14 cellular contexts compared by ENCODE assay signal in the genomic region with DNA sequence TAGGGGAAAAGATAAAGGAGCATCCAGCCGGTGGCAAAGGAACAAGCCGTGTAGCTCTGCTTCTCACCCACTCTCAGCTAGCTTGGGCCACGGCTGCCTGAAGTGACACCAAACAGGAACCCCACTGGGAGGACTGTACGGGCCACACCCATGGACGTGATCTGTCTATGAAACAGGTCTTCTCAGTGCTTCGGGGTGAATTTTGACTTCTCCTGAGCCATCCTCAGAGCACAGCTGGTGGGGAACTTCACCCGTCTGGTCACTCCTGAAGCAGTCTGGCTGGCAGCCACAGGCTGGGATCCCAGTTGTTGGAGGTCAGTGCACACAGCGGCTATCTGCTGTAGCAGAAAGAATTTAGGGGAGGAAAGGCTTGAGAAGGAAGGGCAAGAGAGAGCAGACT.
DNase-seq lines count a peak whose midpoint lies in the region; ATAC-seq, FAIRE-seq and TF ChIP-seq lines count a peak whose summit lies in the region.
"Had no signal": no experiment of that assay in that cellular context is flagged by ENCODE, and none has a peak within 500 bp of the region (broad histone marks: within the 10 kb centered on the region; RNA-seq: fewer than 3 reads in every experiment).

No MANE protein-coding gene starts in this region.

- H3K4me3 Mint-ChIP-seq in activated naive CD4-positive, alpha-beta T cell treated with anti-CD3 and anti-CD28 coated beads, Interleukin-2, amount 10 ng/mL, durations not matched to agents 7 days and 5 days = no peak overlapping the region
- peak overlapping the region; percentile 21 for H3K4me3 Mint-ChIP-seq in astrocyte (ENCODE audit: unreplicated experiment)
- H3K4me3 Mint-ChIP-seq: activated CD8-positive, alpha-beta memory T cell treated with anti-CD3 and anti-CD28 coated beads, Interleukin-2, amount 10 ng/mL, durations not matched to agents 7 days and 5 days; effector memory CD8-positive, alpha-beta T cell had no signal

- H3K27ac Mint-ChIP-seq in activated naive CD4-positive, alpha-beta T cell treated with anti-CD3 and anti-CD28 coated beads, Interleukin-2, amount 10 ng/mL, durations not matched to agents 7 days and 5 days = peak overlapping the region; percentile 60
- H3K27ac Mint-ChIP-seq in activated naive CD4-positive, alpha-beta T cell treated with anti-CD3 and anti-CD28 coated beads, Interleukin-2, amount 50 U/mL, for 72 hours = no peak overlapping the region
- H3K27ac Mint-ChIP-seq in astrocyte (ENCODE audit: unreplicated experiment) = peak overlapping the region; percentile 99
- H3K27ac Mint-ChIP-seq: activated CD8-positive, alpha-beta memory T cell treated with anti-CD3 and anti-CD28 coated beads, Interleukin-2, amount 10 ng/mL, durations not matched to agents 7 days and 5 days had no signal

- peak overlapping the region; percentile 79 for H3K4me2 ChIP-seq in astrocyte (ENCODE audit: low read length)

- H3K27me3 Mint-ChIP-seq in activated naive CD4-positive, alpha-beta T cell treated with anti-CD3 and anti-CD28 coated beads, Interleukin-2, amount 10 ng/mL, durations not matched to agents 7 days and 5 days = no peaks in the 10 kb centered on the region
- H3K27me3 Mint-ChIP-seq in astrocyte (ENCODE audit: low read depth, unreplicated experiment) = no peaks in the 10 kb centered on the region
- H3K27me3 Mint-ChIP-seq: effector memory CD8-positive, alpha-beta T cell had no signal

- peaks cover 3% of the 10 kb centered on the region for H3K27me3 ChIP-seq in astrocyte (ENCODE audit: insufficient read depth, low read length)
- no peaks in the 10 kb centered on the region for H3K27me3 ChIP-seq in lower lobe of right lung (ENCODE audit: low read depth)
- no peaks in the 10 kb centered on the region for H3K27me3 ChIP-seq in thyroid gland
- peaks cover 21% of the 10 kb centered on the region for H3K27me3 ChIP-seq in foreskin keratinocyte
- H3K27me3 ChIP-seq: left lung had no signal

- H3K4me3 ChIP-seq in astrocyte (ENCODE audit: insufficient read depth, low read depth, low read length) (no peak overlapping the region), lower lobe of right lung (no peak overlapping the region), thyroid gland (replicated peaks in 1 of 3) (no peak overlapping the region)
- H3K4me3 ChIP-seq: left lung had no signal

- CTCF ChIA-PET in activated naive CD4-positive, alpha-beta T cell treated with anti-CD3 and anti-CD28 coated beads, Interleukin-2, amount 10 ng/mL, durations not matched to agents 7 days and 5 days (lab: Charles Lee) = interaction anchor here (0.9 to 1.5 kb wide), 3 partner anchors 31 to 286 kb away, joined by 3 to 5 read pairs (median 4); no protein-coding TSS in a partner anchor

- H4K20me1 ChIP-seq in astrocyte (ENCODE audit: insufficient read depth, low read length) = no peaks in the 10 kb centered on the region

- ATAC-seq in activated naive CD4-positive, alpha-beta T cell treated with anti-CD3 and anti-CD28 coated beads, Interleukin-2, amount 50 U/mL, for 72 hours = no peak
- ATAC-seq in lower lobe of right lung = peak; percentile 20 to 29
- no peak for ATAC-seq in GM21737 (IDR thresholded peaks at IDR 0.05; ENCODE audit: unreplicated experiment)
- no peak for ATAC-seq in foreskin keratinocyte
- ATAC-seq: effector memory CD8-positive, alpha-beta T cell had no signal

- H3K9me3 ChIP-seq in astrocyte (ENCODE audit: insufficient read depth, low read depth, low read length) = peaks cover 12% of the 10 kb centered on the region
- no peaks in the 10 kb centered on the region for H3K9me3 ChIP-seq in lower lobe of right lung
- no peaks in the 10 kb centered on the region for H3K9me3 ChIP-seq in thyroid gland
- H3K9me3 ChIP-seq: left lung had no signal

- no peak for FAIRE-seq in astrocyte (lab: Jason Lieb, UNC)

- TF ChIP-seq CTCF in astrocyte (IDR thresholded peaks at IDR 0.05; ENCODE audit: insufficient read depth, low read depth, low read length) (no peak), lower lobe of right lung (IDR thresholded peaks at IDR 0.05) (no peak), thyroid gland (IDR thresholded peaks at IDR 0.05) (no peak), foreskin keratinocyte (conservative IDR thresholded peaks at IDR 0.05) (no peak)

- H3K79me2 ChIP-seq in astrocyte (ENCODE audit: insufficient read depth, low read length) = no peaks in the 10 kb centered on the region

- H3K36me3 ChIP-seq in astrocyte (ENCODE audit: insufficient read depth, low read length) (no peaks in the 10 kb centered on the region), lower lobe of right lung (no peaks in the 10 kb centered on the region), thyroid gland (no peaks in the 10 kb centered on the region)
- H3K36me3 ChIP-seq: left lung had no signal

- peaks cover 15% of the 10 kb centered on the region for H3K9me3 Mint-ChIP-seq in activated naive CD4-positive, alpha-beta T cell treated with anti-CD3 and anti-CD28 coated beads, Interleukin-2, amount 10 ng/mL, durations not matched to agents 7 days and 5 days
- H3K9me3 Mint-ChIP-seq in activated naive CD4-positive, alpha-beta T cell treated with anti-CD3 and anti-CD28 coated beads, Interleukin-2, amount 50 U/mL, for 72 hours = peaks cover 5 to 13% of the 10 kb centered on the region in 2 donors
- H3K9me3 Mint-ChIP-seq in astrocyte (ENCODE audit: unreplicated experiment) = peaks cover 15% of the 10 kb centered on the region

- intact Hi-C loops in lower lobe of right lung (cut with DNase I) = no loop called here
- intact Hi-C loops in thyroid gland (cut with DNase I) = no loop called here

- H3K36me3 Mint-ChIP-seq in activated naive CD4-positive, alpha-beta T cell treated with anti-CD3 and anti-CD28 coated beads, Interleukin-2, amount 10 ng/mL, durations not matched to agents 7 days and 5 days = peaks cover 31% of the 10 kb centered on the region
- H3K36me3 Mint-ChIP-seq in activated naive CD4-positive, alpha-beta T cell treated with anti-CD3 and anti-CD28 coated beads, Interleukin-2, amount 50 U/mL, for 72 hours = peaks cover 22 to 23% of the 10 kb centered on the region in 2 donors
- peaks cover 29% of the 10 kb centered on the region for H3K36me3 Mint-ChIP-seq in astrocyte (ENCODE audit: low read depth, unreplicated experiment)

- 55 to 69% methylated on average over 8 of the region's 8 CpGs for WGBS in thyroid gland, 2 donors

- H3K27ac ChIP-seq in astrocyte (ENCODE audit: low read depth, low read length) = peak overlapping the region; percentile 82
- H3K27ac ChIP-seq in lower lobe of right lung = no peak overlapping the region
- peak overlapping the region in 1 of 3 donors; percentile 74 for H3K27ac ChIP-seq in thyroid gland
- H3K27ac ChIP-seq in foreskin keratinocyte = no peak overlapping the region

- H3K4me1 ChIP-seq in astrocyte (ENCODE audit: insufficient read depth, low read length) (peaks cover 29% of the 10 kb centered on the region), lower lobe of right lung (peaks cover 26% of the 10 kb centered on the region), thyroid gland (peaks cover 16 to 28% of the 10 kb centered on the region in 2 donors), foreskin keratinocyte (no peaks in the 10 kb centered on the region)

- peak; percentile 25 for DNase-seq in activated naive CD4-positive, alpha-beta T cell treated with anti-CD3 and anti-CD28 coated beads, Interleukin-2, amount 10 ng/mL, durations not matched to agents 7 days and 5 days
- DNase-seq in activated naive CD4-positive, alpha-beta T cell treated with anti-CD3 and anti-CD28 coated beads, Interleukin-2, amount 50 U/mL, for 72 hours (ENCODE audit: low spot score in 2 of 2) = no peak
- DNase-seq in astrocyte (ENCODE audit: low read depth) (peak; percentile 17), lower lobe of right lung (no peak), thyroid gland (peak; percentile 84 to 89), UCSD-AML1 (lab: John Stamatoyannopoulos, UW; ENCODE audit: unreplicated experiment) (no peak), foreskin keratinocyte (no peak)
- DNase-seq: effector memory CD8-positive, alpha-beta T cell; KBM-7; left lung; NCI-H2081; occipital lobe had no signal

- peak overlapping the region; percentile 77 for H3K9ac ChIP-seq in astrocyte (ENCODE audit: low read length)

- peaks cover 38% of the 10 kb centered on the region for H3K4me1 Mint-ChIP-seq in activated naive CD4-positive, alpha-beta T cell treated with anti-CD3 and anti-CD28 coated beads, Interleukin-2, amount 10 ng/mL, durations not matched to agents 7 days and 5 days
- H3K4me1 Mint-ChIP-seq in astrocyte (ENCODE audit: low read depth, unreplicated experiment) = peaks cover 35% of the 10 kb centered on the region

- H2AFZ ChIP-seq in astrocyte (ENCODE audit: low read depth, low read length) = no peak overlapping the region

- no peak for TF ChIP-seq POLR2A in thyroid gland (IDR thresholded peaks at IDR 0.05)

Comparison
In these comparisons a context has a peak if more than half of its experiments do, and no peak if none do; other contexts are left out.
1. DNase-seq: peak in activated naive CD4-positive, alpha-beta T cell treated with anti-CD3 and anti-CD28 coated beads, Interleukin-2, amount 10 ng/mL, durations not matched to agents 7 days and 5 days (single experiment), astrocyte (single experiment) and thyroid gland (2 of 2); none in activated naive CD4-positive, alpha-beta T cell treated with anti-CD3 and anti-CD28 coated beads, Interleukin-2, amount 50 U/mL, for 72 hours (0 of 2), lower lobe of right lung (single experiment), UCSD-AML1 (single experiment) and foreskin keratinocyte (0 of 2).
2. H3K27ac Mint-ChIP-seq: peak in activated naive CD4-positive, alpha-beta T cell treated with anti-CD3 and anti-CD28 coated beads, Interleukin-2, amount 10 ng/mL, durations not matched to agents 7 days and 5 days (single experiment) and astrocyte (single experiment); none in activated naive CD4-positive, alpha-beta T cell treated with anti-CD3 and anti-CD28 coated beads, Interleukin-2, amount 50 U/mL, for 72 hours (0 of 2).
3. ATAC-seq: peak in lower lobe of right lung (2 of 2); none in activated naive CD4-positive, alpha-beta T cell treated with anti-CD3 and anti-CD28 coated beads, Interleukin-2, amount 50 U/mL, for 72 hours (0 of 2), GM21737 (single experiment) and foreskin keratinocyte (single experiment).